Comparison of ENCODE assay signal across 36 cellular contexts in genomic region chr4:176607807-176608206, GRCh38.
"Had no signal": no experiment of that assay in that cellular context is flagged by ENCODE, and none has a peak within 500 bp of the region (broad histone marks: within the 10 kb centered on the region; RNA-seq: fewer than 3 reads in every experiment).

No MANE protein-coding gene starts in this region.

- H3K9me3 ChIP-seq: adrenal gland, body of pancreas, breast epithelium had no signal

- H3K4me1 ChIP-seq: adrenal gland, body of pancreas, breast epithelium had no signal

- H3K36me3 Mint-ChIP-seq: activated CD4-positive, alpha-beta memory T cell treated with anti-CD3 and anti-CD28 coated beads for 36 hours; activated naive CD4-positive, alpha-beta T cell treated with anti-CD3 and anti-CD28 coated beads, Interleukin-2, amount 50 U/mL, for 72 hours; activated naive CD8-positive, alpha-beta T cell treated with anti-CD3 and anti-CD28 coated beads for 36 hours had no signal

- H3K4me3 Mint-ChIP-seq: activated B cell treated with CpG ODN at 0.5 μM for 24 hours; activated CD4-positive, alpha-beta memory T cell treated with anti-CD3 and anti-CD28 coated beads for 36 hours; activated CD8-positive, alpha-beta T cell treated with anti-CD3 and anti-CD28 coated beads for 36 hours; activated naive CD4-positive, alpha-beta T cell treated with anti-CD3 and anti-CD28 coated beads for 36 hours; activated naive CD8-positive, alpha-beta T cell treated with anti-CD3 and anti-CD28 coated beads for 36 hours; activated T-cell treated with anti-CD3 and anti-CD28 coated beads, Interleukin-2, amount 50 U/mL, for 4 hours; activated T-cell treated with anti-CD3 and anti-CD28 coated beads, Interleukin-2, amount 50 U/mL, for 72 hours; activated T-helper 1 cell treated with anti-CD3 and anti-CD28 coated beads, Interleukin-12 subunit alpha, Interleukin-12 subunit beta, Interleukin-2, Interleukin-4 antibody, amounts not matched to agents 30 ng/mL and 10 ng/mL and 1 ng/mL, durations not matched to agents 14 hours and 24 hours and 36 hours; activated T-helper 17 cell treated with anti-CD3 and anti-CD28 coated beads, Interleukin-2, amount 50 U/mL, for 72 hours; T-helper 1 cell treated with Interleukin-12 subunit alpha and Interleukin-12 subunit beta and Interleukin-4 antibody, amounts not matched to agents 30 μg/mL and 1 μg/mL, for 36 hours; T-helper 2 cell treated with Interferon-gamma antibody and Interleukin-4, amounts not matched to agents 5 μg/mL and 100 μg/mL, for 36 hours had no signal

- ATAC-seq: activated CD8-positive, alpha-beta T cell treated with anti-CD3 and anti-CD28 coated beads for 36 hours; activated naive CD4-positive, alpha-beta T cell treated with anti-CD3 and anti-CD28 coated beads, Interleukin-2, amount 50 U/mL, for 72 hours; activated T-cell treated with anti-CD3 and anti-CD28 coated beads, Interleukin-2, amount 50 U/mL, for 4 hours; activated T-cell treated with anti-CD3 and anti-CD28 coated beads, Interleukin-2, amount 50 U/mL, for 72 hours; activated T-helper 17 cell treated with anti-CD3 and anti-CD28 coated beads, Interleukin-2, amount 50 U/mL, for 72 hours; body of pancreas had no signal

- H3K27ac Mint-ChIP-seq: activated B cell treated with CpG ODN at 0.5 μM for 24 hours; activated CD4-positive, alpha-beta memory T cell treated with anti-CD3 and anti-CD28 coated beads for 36 hours; activated CD8-positive, alpha-beta T cell treated with anti-CD3 and anti-CD28 coated beads for 36 hours; activated naive CD4-positive, alpha-beta T cell treated with anti-CD3 and anti-CD28 coated beads for 36 hours; activated naive CD4-positive, alpha-beta T cell treated with anti-CD3 and anti-CD28 coated beads, Interleukin-2, amount 50 U/mL, for 72 hours; activated naive CD8-positive, alpha-beta T cell treated with anti-CD3 and anti-CD28 coated beads for 36 hours; activated T-cell treated with anti-CD3 and anti-CD28 coated beads, Interleukin-2, amount 50 U/mL, for 72 hours; activated T-helper 1 cell treated with anti-CD3 and anti-CD28 coated beads, Interleukin-12 subunit alpha, Interleukin-12 subunit beta, Interleukin-2, Interleukin-4 antibody, amounts not matched to agents 30 ng/mL and 10 ng/mL and 1 ng/mL, durations not matched to agents 14 hours and 24 hours and 36 hours; activated T-helper 17 cell treated with anti-CD3 and anti-CD28 coated beads, Interleukin-2, amount 50 U/mL, for 72 hours; T-helper 1 cell treated with Interleukin-12 subunit alpha and Interleukin-12 subunit beta and Interleukin-4 antibody, amounts not matched to agents 30 μg/mL and 1 μg/mL, for 36 hours; T-helper 2 cell treated with Interferon-gamma antibody and Interleukin-4, amounts not matched to agents 5 μg/mL and 100 μg/mL, for 36 hours had no signal

- H3K27ac ChIP-seq: adrenal gland, body of pancreas, brain microvascular endothelial cell, breast epithelium, VCaP had no signal

- H3K36me3 ChIP-seq: adrenal gland, brain microvascular endothelial cell, breast epithelium had no signal

- H3K9me3 Mint-ChIP-seq: activated CD4-positive, alpha-beta memory T cell treated with anti-CD3 and anti-CD28 coated beads for 36 hours; activated CD8-positive, alpha-beta T cell treated with anti-CD3 and anti-CD28 coated beads for 36 hours; activated naive CD8-positive, alpha-beta T cell treated with anti-CD3 and anti-CD28 coated beads for 36 hours; activated T-cell treated with anti-CD3 and anti-CD28 coated beads, Interleukin-2, amount 50 U/mL, for 4 hours; activated T-helper 1 cell treated with anti-CD3 and anti-CD28 coated beads, Interleukin-12 subunit alpha, Interleukin-12 subunit beta, Interleukin-2, Interleukin-4 antibody, amounts not matched to agents 30 ng/mL and 10 ng/mL and 1 ng/mL, durations not matched to agents 14 hours and 24 hours and 36 hours; T-helper 1 cell treated with Interleukin-12 subunit alpha and Interleukin-12 subunit beta and Interleukin-4 antibody, amounts not matched to agents 30 μg/mL and 1 μg/mL, for 36 hours; T-helper 2 cell treated with Interferon-gamma antibody and Interleukin-4, amounts not matched to agents 5 μg/mL and 100 μg/mL, for 36 hours had no signal

- H3K4me1 Mint-ChIP-seq: activated B cell treated with CpG ODN at 0.5 μM for 24 hours; activated naive CD8-positive, alpha-beta T cell treated with anti-CD3 and anti-CD28 coated beads for 36 hours; activated T-helper 17 cell treated with anti-CD3 and anti-CD28 coated beads, Interleukin-2, amount 50 U/mL, for 72 hours had no signal

- H3K27me3 Mint-ChIP-seq: activated B cell treated with CpG ODN at 0.5 μM for 24 hours; activated CD4-positive, alpha-beta memory T cell treated with anti-CD3 and anti-CD28 coated beads for 36 hours; activated CD8-positive, alpha-beta T cell treated with anti-CD3 and anti-CD28 coated beads for 36 hours; activated naive CD8-positive, alpha-beta T cell treated with anti-CD3 and anti-CD28 coated beads for 36 hours; activated T-helper 17 cell treated with anti-CD3 and anti-CD28 coated beads, Interleukin-2, amount 50 U/mL, for 72 hours had no signal

- H3K4me3 ChIP-seq: adrenal gland, body of pancreas, breast epithelium had no signal

- FAIRE-seq: astrocyte, TTC549 had no signal

- H3K27me3 ChIP-seq: adrenal gland, body of pancreas, brain microvascular endothelial cell, breast epithelium had no signal

- DNase-seq: activated B cell treated with CpG ODN at 0.5 μM for 24 hours; activated CD4-positive, alpha-beta memory T cell treated with anti-CD3 and anti-CD28 coated beads for 36 hours; activated CD4-positive, alpha-beta T cell treated with anti-CD3 and anti-CD28 coated beads for 48 hours; activated CD4-positive, alpha-beta T cell treated with anti-CD3 and anti-CD28 coated beads, Interleukin-2, amount 50 U/mL, for 1 hour; activated CD4-positive, alpha-beta T cell treated with anti-CD3 and anti-CD28 coated beads, Interleukin-2, amount 50 U/mL, for 4 hours; activated CD4-positive, CD25-positive, alpha-beta regulatory T cell treated with anti-CD3 and anti-CD28 coated beads, Interleukin-2, amount 50 U/mL, for 72 hours; activated CD8-positive, alpha-beta memory T cell treated with anti-CD3 and anti-CD28 coated beads, Interleukin-2, amount 50 U/mL, for 4 hours; activated CD8-positive, alpha-beta T cell treated with anti-CD3 and anti-CD28 coated beads for 36 hours; activated effector memory CD4-positive, alpha-beta T cell treated with anti-CD3 and anti-CD28 coated beads, Interleukin-2, amount 50 U/mL, for 16 hours; activated gamma-delta T cell treated with Interleukin-2 at 50 U/mL for 16 hours; activated naive CD4-positive, alpha-beta T cell; activated naive CD4-positive, alpha-beta T cell treated with anti-CD3 and anti-CD28 coated beads for 36 hours; activated naive CD4-positive, alpha-beta T cell treated with anti-CD3 and anti-CD28 coated beads, Interleukin-2, amount 50 U/mL, for 16 hours; activated naive CD8-positive, alpha-beta T cell treated with anti-CD3 and anti-CD28 coated beads for 36 hours; activated T-cell treated with anti-CD3 and anti-CD28 coated beads for 4 hours; activated T-cell treated with anti-CD3 and anti-CD28 coated beads, Interleukin-2, amount 50 U/mL, for 1 hour; activated T-cell treated with anti-CD3 and anti-CD28 coated beads, Interleukin-2, amount 50 U/mL, for 4 hours; activated T-cell treated with anti-CD3 and anti-CD28 coated beads, Interleukin-2, amount 50 U/mL, for 72 hours; adrenal gland; amniotic stem cell; aorta; body of pancreas; brain microvascular endothelial cell; central memory CD4-positive, alpha-beta T cell; T-helper 1 cell; T-helper 2 cell; T-helper 9 cell had no signal
